19 cellular contexts compared by ENCODE assay signal in genomic region chr7:70484255-70484654, GRCh38.
"Had no signal": no experiment of that assay in that cellular context is flagged by ENCODE, and none has a peak within 500 bp of the region (broad histone marks: within the 10 kb centered on the region; RNA-seq: fewer than 3 reads in every experiment).

No MANE protein-coding gene starts in this region.

- H3K4me3 ChIP-seq: colonic mucosa, ovary, right atrium auricular region, tibial artery, upper lobe of left lung, uterus had no signal

- DNase-seq: colonic mucosa; effector CD4-positive, alpha-beta T cell; endodermal cell; erythroblast; foreskin keratinocyte; head of caudate nucleus; hippocampal formation; kidney glomerular epithelial cell; natural killer cell; nucleus accumbens; ovary; small intestine; stimulated activated CD4-positive, alpha-beta T cell treated with anti-CD3 and anti-CD28 coated beads, Interleukin-12 subunit alpha, Interleukin-12 subunit beta, amount 100 ng/mL, for 4 hours; stimulated activated naive CD4-positive, alpha-beta T cell treated with Interleukin-2 at 50 U/mL for 16 hours; tibial artery; upper lobe of left lung; uterus had no signal

- H3K4me1 Mint-ChIP-seq: endodermal cell had no signal

- H3K4me3 Mint-ChIP-seq: endodermal cell, natural killer cell, neural crest cell had no signal

- H3K9me3 ChIP-seq: colonic mucosa, ovary, right atrium auricular region, tibial artery, upper lobe of left lung, uterus had no signal

- H3K27ac Mint-ChIP-seq: endodermal cell, natural killer cell had no signal

- H3K27me3 ChIP-seq: colonic mucosa, ovary, right atrium auricular region, tibial artery, upper lobe of left lung, uterus had no signal

- H3K36me3 Mint-ChIP-seq: natural killer cell had no signal

- H3K9me3 Mint-ChIP-seq: natural killer cell had no signal

- H3K27ac ChIP-seq: colonic mucosa, foreskin keratinocyte, ovary, right atrium auricular region, tibial artery, upper lobe of left lung, uterus had no signal

- H3K4me1 ChIP-seq: colonic mucosa, right atrium auricular region, tibial artery, upper lobe of left lung, uterus had no signal

- H3K36me3 ChIP-seq: colonic mucosa, ovary, right atrium auricular region, tibial artery, upper lobe of left lung, uterus had no signal
